In the genomic region with DNA sequence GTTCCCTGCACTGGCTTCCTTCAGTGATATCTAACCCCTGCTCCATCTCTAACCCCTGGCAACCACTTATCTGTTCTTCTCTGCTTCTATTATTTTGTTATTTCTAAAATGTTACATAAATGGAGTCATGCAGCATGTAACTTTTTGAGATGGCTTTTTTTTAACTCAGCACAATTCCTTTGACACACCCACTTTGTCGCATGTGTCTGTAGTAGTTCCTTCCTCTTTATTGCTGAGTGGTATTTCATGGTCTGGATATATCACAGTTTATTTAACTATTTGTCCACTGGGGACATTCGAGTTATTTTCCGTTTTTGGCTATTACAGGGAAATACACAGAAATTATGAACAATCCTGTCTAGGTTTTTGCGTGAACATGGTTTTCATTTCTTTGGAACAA, we compare ENCODE assay signal across 1 cellular context.
TF ChIP-seq lines count a peak whose summit lies in the region.

No MANE protein-coding gene starts in this region.

TF ChIP-seq in GM23338, 12 proteins besides CTCF, POLR2A, EP300 and RAD21 (continued from another document):
- TF ChIP-seq, protein P1, sequence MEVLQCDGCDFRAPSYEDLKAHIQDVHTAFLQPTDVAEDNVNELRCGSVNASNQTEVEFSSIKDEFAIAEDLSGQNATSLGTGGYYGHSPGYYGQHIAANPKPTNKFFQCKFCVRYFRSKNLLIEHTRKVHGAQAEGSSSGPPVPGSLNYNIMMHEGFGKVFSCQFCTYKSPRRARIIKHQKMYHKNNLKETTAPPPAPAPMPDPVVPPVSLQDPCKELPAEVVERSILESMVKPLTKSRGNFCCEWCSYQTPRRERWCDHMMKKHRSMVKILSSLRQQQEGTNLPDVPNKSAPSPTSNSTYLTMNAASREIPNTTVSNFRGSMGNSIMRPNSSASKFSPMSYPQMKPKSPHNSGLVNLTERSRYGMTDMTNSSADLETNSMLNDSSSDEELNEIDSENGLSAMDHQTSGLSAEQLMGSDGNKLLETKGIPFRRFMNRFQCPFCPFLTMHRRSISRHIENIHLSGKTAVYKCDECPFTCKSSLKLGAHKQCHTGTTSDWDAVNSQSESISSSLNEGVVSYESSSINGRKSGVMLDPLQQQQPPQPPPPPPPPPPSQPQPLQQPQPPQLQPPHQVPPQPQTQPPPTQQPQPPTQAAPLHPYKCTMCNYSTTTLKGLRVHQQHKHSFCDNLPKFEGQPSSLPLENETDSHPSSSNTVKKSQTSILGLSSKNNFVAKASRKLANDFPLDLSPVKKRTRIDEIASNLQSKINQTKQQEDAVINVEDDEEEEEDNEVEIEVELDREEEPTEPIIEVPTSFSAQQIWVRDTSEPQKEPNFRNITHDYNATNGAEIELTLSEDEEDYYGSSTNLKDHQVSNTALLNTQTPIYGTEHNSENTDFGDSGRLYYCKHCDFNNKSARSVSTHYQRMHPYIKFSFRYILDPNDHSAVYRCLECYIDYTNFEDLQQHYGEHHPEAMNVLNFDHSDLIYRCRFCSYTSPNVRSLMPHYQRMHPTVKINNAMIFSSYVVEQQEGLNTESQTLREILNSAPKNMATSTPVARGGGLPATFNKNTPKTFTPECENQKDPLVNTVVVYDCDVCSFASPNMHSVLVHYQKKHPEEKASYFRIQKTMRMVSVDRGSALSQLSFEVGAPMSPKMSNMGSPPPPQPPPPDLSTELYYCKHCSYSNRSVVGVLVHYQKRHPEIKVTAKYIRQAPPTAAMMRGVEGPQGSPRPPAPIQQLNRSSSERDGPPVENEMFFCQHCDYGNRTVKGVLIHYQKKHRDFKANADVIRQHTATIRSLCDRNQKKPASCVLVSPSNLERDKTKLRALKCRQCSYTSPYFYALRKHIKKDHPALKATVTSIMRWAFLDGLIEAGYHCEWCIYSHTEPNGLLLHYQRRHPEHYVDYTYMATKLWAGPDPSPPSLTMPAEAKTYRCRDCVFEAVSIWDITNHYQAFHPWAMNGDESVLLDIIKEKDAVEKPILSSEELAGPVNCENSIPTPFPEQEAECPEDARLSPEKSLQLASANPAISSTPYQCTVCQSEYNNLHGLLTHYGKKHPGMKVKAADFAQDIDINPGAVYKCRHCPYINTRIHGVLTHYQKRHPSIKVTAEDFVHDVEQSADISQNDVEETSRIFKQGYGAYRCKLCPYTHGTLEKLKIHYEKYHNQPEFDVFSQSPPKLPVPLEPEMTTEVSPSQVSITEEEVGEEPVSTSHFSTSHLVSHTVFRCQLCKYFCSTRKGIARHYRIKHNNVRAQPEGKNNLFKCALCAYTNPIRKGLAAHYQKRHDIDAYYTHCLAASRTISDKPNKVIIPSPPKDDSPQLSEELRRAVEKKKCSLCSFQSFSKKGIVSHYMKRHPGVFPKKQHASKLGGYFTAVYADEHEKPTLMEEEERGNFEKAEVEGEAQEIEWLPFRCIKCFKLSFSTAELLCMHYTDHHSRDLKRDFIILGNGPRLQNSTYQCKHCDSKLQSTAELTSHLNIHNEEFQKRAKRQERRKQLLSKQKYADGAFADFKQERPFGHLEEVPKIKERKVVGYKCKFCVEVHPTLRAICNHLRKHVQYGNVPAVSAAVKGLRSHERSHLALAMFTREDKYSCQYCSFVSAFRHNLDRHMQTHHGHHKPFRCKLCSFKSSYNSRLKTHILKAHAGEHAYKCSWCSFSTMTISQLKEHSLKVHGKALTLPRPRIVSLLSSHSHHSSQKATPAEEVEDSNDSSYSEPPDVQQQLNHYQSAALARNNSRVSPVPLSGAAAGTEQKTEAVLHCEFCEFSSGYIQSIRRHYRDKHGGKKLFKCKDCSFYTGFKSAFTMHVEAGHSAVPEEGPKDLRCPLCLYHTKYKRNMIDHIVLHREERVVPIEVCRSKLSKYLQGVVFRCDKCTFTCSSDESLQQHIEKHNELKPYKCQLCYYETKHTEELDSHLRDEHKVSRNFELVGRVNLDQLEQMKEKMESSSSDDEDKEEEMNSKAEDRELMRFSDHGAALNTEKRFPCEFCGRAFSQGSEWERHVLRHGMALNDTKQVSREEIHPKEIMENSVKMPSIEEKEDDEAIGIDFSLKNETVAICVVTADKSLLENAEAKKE (CRISPR knock-in tag; IDR thresholded peaks at IDR 0.05): no peak
TF ChIP-seq in GM23338: peak in this region for 0.
